ENCODE assay signal across 11 cellular contexts in genomic region chr12:100986595-100987547, GRCh38.
DNase-seq lines count a peak whose midpoint lies in the region; ATAC-seq and TF ChIP-seq lines count a peak whose summit lies in the region.
"Had no signal": no experiment of that assay in that cellular context is flagged by ENCODE, and none has a peak within 500 bp of the region (broad histone marks: within the 10 kb centered on the region; RNA-seq: fewer than 3 reads in every experiment).

No MANE protein-coding gene starts in this region.

- DNase-seq in AG08395 (ENCODE audit: low spot score) (peak; percentile 34), H9 (peak; percentile 59), choroid plexus epithelial cell (ENCODE audit: low read depth) (peak; percentile 29), mesothelial cell of epicardium (ENCODE audit: low spot score in 2 of 2, unreplicated experiment in 2 of 2) (no peak), Karpas-422 (no peak)
- no peak for DNase-seq in activated CD4-positive, alpha-beta memory T cell treated with anti-CD3 and anti-CD28 coated beads, Interleukin-2, amount 10 ng/mL, durations not matched to agents 7 days and 5 days
- DNase-seq: activated naive CD4-positive, alpha-beta T cell treated with anti-CD3 and anti-CD28 coated beads, Interleukin-2, amount 50 U/mL, for 16 hours had no signal

- no peak overlapping the region for H4K8ac ChIP-seq in H9 (replicated peaks; ENCODE audit: insufficient read length, low read depth, low read length)

- TF ChIP-seq CTCF in H9 (conservative IDR thresholded peaks at IDR 0.05) (no peak), choroid plexus epithelial cell (conservative IDR thresholded peaks at IDR 0.05; ENCODE audit: low read depth, low read length) (no peak), mesothelial cell of epicardium (IDR thresholded peaks at IDR 0.05; ENCODE audit: unreplicated experiment) (no peak)

- H2BK120ac ChIP-seq in H9 (ENCODE audit: low read depth, low read length, poor library complexity, severe bottlenecking): no peak overlapping the region

- H3K4ac ChIP-seq in H9 (ENCODE audit: low read depth, low read length): no peak overlapping the region

- H4K20me1 ChIP-seq in H9 (ENCODE audit: control insufficient read depth, insufficient read depth, insufficient read length) (no peaks in the 10 kb centered on the region), Karpas-422 (ENCODE audit: insufficient read depth, low read depth, low read length) (no peaks in the 10 kb centered on the region)

- no CpG with 5 or more reads among the region's 8 CpGs for WGBS in H9 (ENCODE audit: extremely low coverage, insufficient read length, low lambda C conversion rate)

- H3K27ac Mint-ChIP-seq in H9 (peak overlapping the region; percentile 34 to 98 (median 47); a peak in 6 of 7 replicates), mesothelial cell of epicardium (peak overlapping the region; percentile 75)
- no peak overlapping the region for H3K27ac Mint-ChIP-seq in activated CD4-positive, alpha-beta memory T cell treated with anti-CD3 and anti-CD28 coated beads, Interleukin-2, amount 10 ng/mL, durations not matched to agents 7 days and 5 days
- H3K27ac Mint-ChIP-seq: stimulated activated memory B cell treated with anti-CD40 and anti-IgM and Interleukin-4, amounts not matched to agents 10 μg/mL and 1 μg/mL and 100 μg/mL, for 72 hours; T-helper 2 cell treated with Interferon-gamma antibody and Interleukin-4, amounts not matched to agents 5 μg/mL and 100 μg/mL, for 36 hours had no signal

- H3K9me3 Mint-ChIP-seq in H9 (peaks cover 0 to 3% of the 10 kb centered on the region in 2 experiments; a peak in 1 of 5 replicates), mesothelial cell of epicardium (peaks cover 5% of the 10 kb centered on the region)
- peaks cover 7% of the 10 kb centered on the region for H3K9me3 Mint-ChIP-seq in activated CD4-positive, alpha-beta memory T cell treated with anti-CD3 and anti-CD28 coated beads, Interleukin-2, amount 10 ng/mL, durations not matched to agents 7 days and 5 days

- ATAC-seq in HG03095 (IDR thresholded peaks at IDR 0.05; ENCODE audit: unreplicated experiment) (no peak), GM21825 (IDR thresholded peaks at IDR 0.05; ENCODE audit: unreplicated experiment) (no peak)

- no peak overlapping the region for H4K91ac ChIP-seq in H9 (ENCODE audit: insufficient read length, low read depth, low read length)

- H2BK12ac ChIP-seq in H9 (ENCODE audit: insufficient read length, low read depth, low read length): no peak overlapping the region

- H4K5ac ChIP-seq in H9 (ENCODE audit: insufficient read length, low read depth, low read length): no peak overlapping the region

- H3K27me3 Mint-ChIP-seq in H9 (ENCODE audit: low read depth) (no peaks in the 10 kb centered on the region), mesothelial cell of epicardium (ENCODE audit: low read depth) (peaks cover 4% of the 10 kb centered on the region)
- H3K27me3 Mint-ChIP-seq in activated CD4-positive, alpha-beta memory T cell treated with anti-CD3 and anti-CD28 coated beads, Interleukin-2, amount 10 ng/mL, durations not matched to agents 7 days and 5 days: no peaks in the 10 kb centered on the region
- H3K27me3 Mint-ChIP-seq: stimulated activated memory B cell treated with anti-CD40 and anti-IgM and Interleukin-4, amounts not matched to agents 10 μg/mL and 1 μg/mL and 100 μg/mL, for 72 hours had no signal

- CTCF ChIA-PET in activated CD4-positive, alpha-beta memory T cell treated with anti-CD3 and anti-CD28 coated beads, Interleukin-2, amount 10 ng/mL, durations not matched to agents 7 days and 5 days (lab: Charles Lee): no interaction called here

- H3K4me3 Mint-ChIP-seq in H9 (no peak overlapping the region), mesothelial cell of epicardium (no peak overlapping the region)
- H3K4me3 Mint-ChIP-seq in activated CD4-positive, alpha-beta memory T cell treated with anti-CD3 and anti-CD28 coated beads, Interleukin-2, amount 10 ng/mL, durations not matched to agents 7 days and 5 days: no peak overlapping the region
- H3K4me3 Mint-ChIP-seq: stimulated activated memory B cell treated with anti-CD40 and anti-IgM and Interleukin-4, amounts not matched to agents 10 μg/mL and 1 μg/mL and 100 μg/mL, for 72 hours; T-helper 2 cell treated with Interferon-gamma antibody and Interleukin-4, amounts not matched to agents 5 μg/mL and 100 μg/mL, for 36 hours had no signal

- H3K36me3 Mint-ChIP-seq in H9 (ENCODE audit: insufficient read depth in 1 of 3, low read depth in 3 of 3) (peaks cover 0 to 3% (median 0%) of the 10 kb centered on the region in 3 experiments; a peak in 2 of 7 replicates), mesothelial cell of epicardium (no peaks in the 10 kb centered on the region)
- no peaks in the 10 kb centered on the region for H3K36me3 Mint-ChIP-seq in activated CD4-positive, alpha-beta memory T cell treated with anti-CD3 and anti-CD28 coated beads, Interleukin-2, amount 10 ng/mL, durations not matched to agents 7 days and 5 days (ENCODE audit: low read depth)
- H3K36me3 Mint-ChIP-seq: stimulated activated memory B cell treated with anti-CD40 and anti-IgM and Interleukin-4, amounts not matched to agents 10 μg/mL and 1 μg/mL and 100 μg/mL, for 72 hours had no signal

- H3K4me3 ChIP-seq in choroid plexus epithelial cell (ENCODE audit: low read depth, low read length): no peak overlapping the region
- H3K4me3 ChIP-seq in Karpas-422 (ENCODE audit: low read length): no peak overlapping the region

- H2BK20ac ChIP-seq in H9 (ENCODE audit: low read depth, low read length, poor library complexity, severe bottlenecking): no peak overlapping the region

- H3K9me2 ChIP-seq in Karpas-422 (replicated peaks; ENCODE audit: insufficient read depth, low read length): no peaks in the 10 kb centered on the region

- H2AFZ ChIP-seq in H9 (ENCODE audit: low read length) (no peak overlapping the region), Karpas-422 (ENCODE audit: low read length) (no peak overlapping the region)

- H3K23ac ChIP-seq in H9 (ENCODE audit: insufficient read length, low read depth, low read length): no peak overlapping the region

- H3K4me1 ChIP-seq in H9 (ENCODE audit: insufficient read depth, low read length): peaks cover 10% of the 10 kb centered on the region; the same call in 1 of the 2 replicates
- peaks cover 11% of the 10 kb centered on the region for H3K4me1 ChIP-seq in Karpas-422 (ENCODE audit: low read length)

- H3K23me2 ChIP-seq in H9 (ENCODE audit: insufficient read length, low read depth, low read length, poor library complexity, severe bottlenecking): no peaks in the 10 kb centered on the region

- H3K9ac ChIP-seq in H9 (ENCODE audit: extremely low read depth, insufficient read length, low read length) (no peak overlapping the region), Karpas-422 (ENCODE audit: low read length) (no peak overlapping the region)

- H3K27ac ChIP-seq in H9 (ENCODE audit: insufficient read length, low read depth, low read length) (no peak overlapping the region), Karpas-422 (ENCODE audit: low read length) (no peak overlapping the region)

- H3K9me3 ChIP-seq in H9 (ENCODE audit: control insufficient read depth, low read depth, low read length): no peaks in the 10 kb centered on the region
- no peaks in the 10 kb centered on the region for H3K9me3 ChIP-seq in Karpas-422 (ENCODE audit: low read length)

- H3K27me3 ChIP-seq in H9 (ENCODE audit: insufficient read depth, low read length) (no peaks in the 10 kb centered on the region; the same call in 1 of the 2 replicates), Karpas-422 (ENCODE audit: low read length) (no peaks in the 10 kb centered on the region; the same call in 1 of the 2 replicates)

- POLR2A ChIA-PET in activated CD4-positive, alpha-beta memory T cell treated with anti-CD3 and anti-CD28 coated beads, Interleukin-2, amount 10 ng/mL, durations not matched to agents 7 days and 5 days (lab: Charles Lee): no interaction called here

- H3K14ac ChIP-seq in H9 (ENCODE audit: insufficient read depth, low read length): no peak overlapping the region

- H3K4me1 Mint-ChIP-seq in H9 (peaks cover 33 to 36% of the 10 kb centered on the region in 2 experiments), mesothelial cell of epicardium (peaks cover 26% of the 10 kb centered on the region)
- H3K4me1 Mint-ChIP-seq in activated CD4-positive, alpha-beta memory T cell treated with anti-CD3 and anti-CD28 coated beads, Interleukin-2, amount 10 ng/mL, durations not matched to agents 7 days and 5 days: no peaks in the 10 kb centered on the region

- H3K18ac ChIP-seq in H9 (ENCODE audit: insufficient read length, low read depth, low read length): no peak overlapping the region

- H2BK5ac ChIP-seq in H9 (ENCODE audit: insufficient read length, low read length): no peak overlapping the region

- H3K4me2 ChIP-seq in H9 (ENCODE audit: insufficient read depth, insufficient read length, low read length) (no peak overlapping the region), Karpas-422 (ENCODE audit: low read depth, low read length, poor library complexity, severe bottlenecking) (no peak overlapping the region)

- H3K79me1 ChIP-seq in H9 (ENCODE audit: insufficient read depth, low read depth, low read length, poor library complexity, severe bottlenecking): no peaks in the 10 kb centered on the region

- no peaks in the 10 kb centered on the region for H3K36me3 ChIP-seq in Karpas-422 (ENCODE audit: insufficient read depth, low read length)

- H3T11ph ChIP-seq in H9 (ENCODE audit: low read length): no peak overlapping the region

- H2AK5ac ChIP-seq in H9 (ENCODE audit: insufficient read length, low read length): no peak overlapping the region

- H3K79me2 ChIP-seq in H9 (ENCODE audit: insufficient read depth, low read length) (no peaks in the 10 kb centered on the region), Karpas-422 (ENCODE audit: low read length) (no peaks in the 10 kb centered on the region)

- H3K56ac ChIP-seq in H9 (ENCODE audit: insufficient read length, low read depth, low read length): no peak overlapping the region

- H2BK15ac ChIP-seq in H9 (ENCODE audit: low read depth, low read length): no peak overlapping the region

Comparison
In these comparisons a context has a peak if more than half of its experiments do, and no peak if none do; other contexts are left out.
1. DNase-seq: peak in AG08395 (single experiment), H9 (single experiment) and choroid plexus epithelial cell (single experiment); none in mesothelial cell of epicardium (0 of 2), activated CD4-positive, alpha-beta memory T cell treated with anti-CD3 and anti-CD28 coated beads, Interleukin-2, amount 10 ng/mL, durations not matched to agents 7 days and 5 days (single experiment) and Karpas-422 (single experiment).